Comparison of ENCODE assay signal across 22 cellular contexts in the genomic region with DNA sequence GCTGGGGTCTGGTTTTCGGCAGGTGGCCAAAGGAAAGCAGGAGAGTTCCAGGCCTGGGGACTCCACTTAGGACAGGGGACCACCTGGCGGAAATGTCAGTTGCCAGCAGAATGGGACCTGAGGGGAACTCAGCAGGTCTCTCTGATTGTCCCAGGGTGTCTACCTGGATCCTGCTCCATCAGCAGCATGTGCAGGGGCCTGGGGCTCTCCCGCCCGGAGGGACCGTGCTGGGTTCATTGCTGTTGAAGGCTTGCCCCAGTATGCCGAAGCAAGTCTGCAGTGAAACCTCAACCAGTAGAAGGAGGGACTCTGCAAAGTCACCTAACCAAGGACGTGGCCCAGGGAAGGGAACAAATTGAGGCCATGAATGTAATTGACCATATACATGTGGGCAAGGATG.
"Had no signal": no experiment of that assay in that cellular context is flagged by ENCODE, and none has a peak within 500 bp of the region (broad histone marks: within the 10 kb centered on the region; RNA-seq: fewer than 3 reads in every experiment).

No MANE protein-coding gene starts in this region.

- H3K4me2 ChIP-seq: PC-9 had no signal

- H3K36me3 ChIP-seq: MG63, Peyer's patch, SJCRH30 had no signal

- H3K4me1 ChIP-seq: Peyer's patch, SJCRH30 had no signal

- H2AFZ ChIP-seq: PC-9 had no signal

- H3K4me3 ChIP-seq: MG63, PC-9, Peyer's patch, SJCRH30 had no signal

- ATAC-seq: Right ventricle myocardium inferior, SK-N-SH treated with all-trans-retinoic acid at 6 μM for 48 hours had no signal

- H3K27ac ChIP-seq: PC-9, Peyer's patch, SJCRH30 had no signal

- H3K9me3 ChIP-seq: MG63, Peyer's patch, SJCRH30 had no signal

- DNase-seq: Karpas-422, KG1, MG63, NCI-H1092, NCI-H1417 treated with DMSO at 0.1 percent for 48 hours, NCI-H146, NCI-H1694 treated with DMSO at 0.1 percent for 48 hours, NCI-H1930, NCI-H2081, NCI-H2107, NCI-H226, NCI-H446 treated with DMSO at 0.1 percent for 48 hours, NCI-H510A treated with DMSO at 0.1 percent for 48 hours, NCI-H526, NCI-H82, OCI-M1, PC-9, Peyer's patch, SHP77 treated with DMSO at 0.1 percent for 48 hours, SJCRH30 had no signal

- H3K27me3 ChIP-seq: MG63, Peyer's patch, SJCRH30 had no signal
